ENCODE assay signal across 10 cellular contexts in genomic region chr2:99818842-99819241, GRCh38.
A peak's percentile ranks its signal among the peaks of the same experiment; 100 is the strongest.
DNase-seq lines count a peak whose midpoint lies in the region; ATAC-seq and TF ChIP-seq lines count a peak whose summit lies in the region.
"Had no signal": no experiment of that assay in that cellular context is flagged by ENCODE, and none has a peak within 500 bp of the region (broad histone marks: within the 10 kb centered on the region; RNA-seq: fewer than 3 reads in every experiment).

No MANE protein-coding gene starts in this region.

- TF ChIP-seq CTCF in AG10803 (conservative IDR thresholded peaks at IDR 0.05; ENCODE audit: low read length) (peak; percentile 27), HFFc6 (IDR thresholded peaks at IDR 0.05) (peak; percentile 74), RWPE2 (IDR thresholded peaks at IDR 0.05; ENCODE audit: poor library complexity, severe bottlenecking) (peak; percentile 57), ovary (IDR thresholded peaks at IDR 0.05) (no peak)

- H3K27me3 ChIP-seq in RWPE2 (ENCODE audit: insufficient read depth, poor library complexity, severe bottlenecking), result peaks cover 6% of the 10 kb centered on the region
- H3K27me3 ChIP-seq in ovary, result no peaks in the 10 kb centered on the region

- no peaks in the 10 kb centered on the region for H3K9me3 ChIP-seq in RWPE2 (ENCODE audit: severe bottlenecking)
- H3K9me3 ChIP-seq in ovary, result no peaks in the 10 kb centered on the region

- no peak overlapping the region for H3K27ac ChIP-seq in RWPE2 (ENCODE audit: poor library complexity, severe bottlenecking)
- no peak overlapping the region for H3K27ac ChIP-seq in ovary

- peaks cover 21% of the 10 kb centered on the region for H3K4me1 Mint-ChIP-seq in HFFc6 (ENCODE audit: low read depth)

- intact Hi-C loops in ovary (cut with DNase I), result no loop called here
- intact Hi-C loops in Right ventricle myocardium inferior (cut with DNase I), result loop anchor here (5.0 kb wide), 1 partner anchor 423 kb away; no protein-coding TSS in a partner anchor

- ATAC-seq in RWPE2 (ENCODE audit: low read depth) (no peak), Right ventricle myocardium inferior (no peak)

- DNase-seq in AG10803 (ENCODE audit: low read depth) (no peak), HFFc6 (no peak), RWPE2 (ENCODE audit: low spot score) (no peak), germinal center (ENCODE audit: low spot score) (peak; percentile 11), ovary (no peak), midbrain (lab: John Stamatoyannopoulos, UW) (no peak), medulla oblongata (ENCODE audit: extremely low spot score) (no peak), Right ventricle myocardium inferior (ENCODE audit: missing footprints) (no peak)
- DNase-seq: Calu3, NCI-H2029 treated with DMSO at 0.1 percent for 48 hours had no signal

- peaks cover 4% of the 10 kb centered on the region; the same call in 1 of the 2 replicates for H3K27me3 Mint-ChIP-seq in HFFc6 (ENCODE audit: insufficient read depth)

- peaks cover 5% of the 10 kb centered on the region for H3K36me3 Mint-ChIP-seq in HFFc6 (ENCODE audit: low read depth)

- no peak for TF ChIP-seq POLR2A in ovary (IDR thresholded peaks at IDR 0.05)

- H3K27ac Mint-ChIP-seq in HFFc6, result no peak overlapping the region

- H3K4me3 ChIP-seq in AG10803 (ENCODE audit: low read length) (no peak overlapping the region), RWPE2 (ENCODE audit: severe bottlenecking) (no peak overlapping the region), ovary (no peak overlapping the region)

- no peaks in the 10 kb centered on the region for H3K4me1 ChIP-seq in RWPE2 (ENCODE audit: insufficient read depth, poor library complexity, severe bottlenecking)
- no peaks in the 10 kb centered on the region for H3K4me1 ChIP-seq in ovary (ENCODE audit: insufficient read depth)

- no peaks in the 10 kb centered on the region for H3K36me3 ChIP-seq in RWPE2 (ENCODE audit: low read depth)
- no peaks in the 10 kb centered on the region for H3K36me3 ChIP-seq in ovary

- no peak for TF ChIP-seq EP300 in ovary (IDR thresholded peaks at IDR 0.05)

- 82 to 88% (median 84%) methylated on average over 2 of the region's 2 CpGs for WGBS in ovary, 3 donors

- H3K9me3 Mint-ChIP-seq in HFFc6, result no peaks in the 10 kb centered on the region

- no peak overlapping the region for H3K4me3 Mint-ChIP-seq in HFFc6

Comparison
In these comparisons a context has a peak if more than half of its experiments do, and no peak if none do; other contexts are left out.
1. CTCF ChIP-seq: peak in AG10803 (single experiment), HFFc6 (single experiment) and RWPE2 (single experiment); none in ovary (0 of 3).